ENCODE assay signal across 11 cellular contexts in the genomic region with DNA sequence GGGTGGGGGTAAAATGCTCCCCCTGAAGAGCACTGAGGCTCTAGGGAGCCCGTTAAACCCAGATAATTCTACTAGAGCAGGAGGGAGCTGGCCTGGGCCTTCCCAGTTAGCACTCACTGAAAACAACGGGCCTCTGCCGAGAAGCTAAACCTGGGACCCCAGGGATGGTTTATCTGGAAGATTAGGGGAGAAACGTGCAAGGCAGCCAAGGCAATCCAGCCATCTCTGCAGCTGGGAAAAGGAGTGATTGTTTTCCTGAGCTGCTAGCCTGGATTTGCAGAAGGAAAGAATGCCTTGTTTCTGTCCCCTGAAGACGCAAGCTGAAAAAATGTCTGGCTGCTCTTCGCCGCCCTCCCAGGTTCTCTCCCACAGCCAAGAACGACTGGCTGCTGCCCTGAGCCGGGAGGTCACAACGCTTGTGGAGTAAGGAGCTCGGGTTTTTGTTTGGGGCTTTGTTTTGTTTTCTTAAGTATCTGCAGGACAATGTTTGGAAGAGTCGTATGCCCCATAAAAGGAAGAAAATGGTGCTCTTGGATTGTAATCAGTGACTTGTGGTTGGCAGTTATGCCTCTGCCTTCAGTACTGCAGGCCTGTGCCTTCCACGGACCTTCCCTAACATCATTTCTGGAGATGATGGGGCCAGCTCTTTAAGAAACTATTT. TPM values are rescaled to one million over a fixed set of nuclear protein-coding genes. Genes with fewer than 3 reads are reported as not detected.
A peak's percentile ranks its signal among the peaks of the same experiment; 100 is the strongest.
DNase-seq lines count a peak whose midpoint lies in the region; ATAC-seq and TF ChIP-seq lines count a peak whose summit lies in the region.
"Had no signal": no experiment of that assay in that cellular context is flagged by ENCODE, and none has a peak within 500 bp of the region (broad histone marks: within the 10 kb centered on the region; RNA-seq: fewer than 3 reads in every experiment).

No MANE protein-coding gene starts in this region.

- H3K36me3 ChIP-seq in GM23338 (ENCODE audit: insufficient read depth) = no peaks in the 10 kb centered on the region; the same call in 1 of the 2 replicates
- no peaks in the 10 kb centered on the region for H3K36me3 ChIP-seq in lower lobe of right lung

- no peaks in the 10 kb centered on the region for H3K9me3 ChIP-seq in lower lobe of right lung

- H3K79me2 ChIP-seq in GM23338 (replicated peaks; ENCODE audit: insufficient read depth) = peaks cover 48% of the 10 kb centered on the region

- peaks cover 11% of the 10 kb centered on the region for H4K20me1 ChIP-seq in GM23338 (replicated peaks; ENCODE audit: insufficient read depth)

- peak; percentile 45 for ATAC-seq in GM23338
- ATAC-seq in lower lobe of right lung = no peak
- ATAC-seq: activated naive CD4-positive, alpha-beta T cell treated with anti-CD3 and anti-CD28 coated beads, Interleukin-2, amount 50 U/mL, for 72 hours had no signal

- H3K27me3 ChIP-seq in GM23338 (ENCODE audit: insufficient read depth) (no peaks in the 10 kb centered on the region), lower lobe of right lung (ENCODE audit: low read depth) (no peaks in the 10 kb centered on the region)

- H3K36me3 Mint-ChIP-seq in GM23338 (ENCODE audit: low read depth) = peaks cover 14% of the 10 kb centered on the region

- H3K4me3 ChIP-seq in GM23338 = no peak overlapping the region
- no peak overlapping the region for H3K4me3 ChIP-seq in lower lobe of right lung

- DNase-seq in GM23338 (ENCODE audit: low spot score) = no peak
- peak; percentile 54 for DNase-seq in dedifferentiated amniotic fluid mesenchymal stem cell (ENCODE audit: extremely low spot score)
- DNase-seq in lower lobe of right lung = no peak
- DNase-seq in smooth muscle cell of the brain vasculature (ENCODE audit: low read depth, low spot score) = peak; percentile 85
- DNase-seq in DMS53 (lab: John Stamatoyannopoulos, UW) = no peak
- no peak for DNase-seq in NCI-H226
- no peak for DNase-seq in germinal center (ENCODE audit: low spot score)
- no peak for DNase-seq in activated CD4-positive, alpha-beta T cell treated with anti-CD3 and anti-CD28 coated beads for 4 hours
- DNase-seq: NK-92 treated with Interleukin-12 subunit alpha and Interleukin-12 subunit beta, amount 100 ng/mL, for 24 hours; stimulated activated CD4-positive, alpha-beta T cell treated with anti-CD3 and anti-CD28 coated beads, Interleukin-1b, Interleukin-23, amount 100 ng/mL, for 48 hours had no signal

- peak overlapping the region; percentile 39 for H3K27ac ChIP-seq in GM23338 (ENCODE audit: low read depth)
- H3K27ac ChIP-seq in lower lobe of right lung = peak overlapping the region; percentile 76

- no peak overlapping the region for H3K4me3 Mint-ChIP-seq in GM23338

- TF ChIP-seq CTCF in GM23338 (conservative IDR thresholded peaks at IDR 0.05; ENCODE audit: low read depth in 2 of 2) (no peak), lower lobe of right lung (IDR thresholded peaks at IDR 0.05) (no peak)

- intact Hi-C loops in lower lobe of right lung (cut with DNase I) = no loop called here

- H2AFZ ChIP-seq in GM23338 = no peak overlapping the region

- H3K27me3 Mint-ChIP-seq in GM23338 (ENCODE audit: insufficient read depth, low read depth, poor library complexity) = peaks cover 4% of the 10 kb centered on the region

- H3K9me3 Mint-ChIP-seq in GM23338 = no peaks in the 10 kb centered on the region

- no peak overlapping the region for H3K4me2 ChIP-seq in GM23338

- peaks cover 47% of the 10 kb centered on the region for H3K4me1 Mint-ChIP-seq in GM23338

- H3F3A ChIP-seq in GM23338 (replicated peaks; ENCODE audit: low read depth) = no peaks in the 10 kb centered on the region

- no peaks in the 10 kb centered on the region for H3K9me2 ChIP-seq in GM23338 (ENCODE audit: insufficient read depth)

- peak overlapping the region; percentile 49; the same call in 1 of the 2 replicates for H3K27ac Mint-ChIP-seq in GM23338
- H3K27ac Mint-ChIP-seq: activated naive CD4-positive, alpha-beta T cell treated with anti-CD3 and anti-CD28 coated beads, Interleukin-2, amount 50 U/mL, for 72 hours had no signal

- H3K4me1 ChIP-seq in GM23338 (ENCODE audit: insufficient read depth) (peaks cover 30% of the 10 kb centered on the region), lower lobe of right lung (peaks cover 65% of the 10 kb centered on the region)

TF ChIP-seq in GM23338, 12 proteins besides CTCF, POLR2A, EP300 and RAD21 (continues in another document):
- no peak for TF ChIP-seq EZH2 (IDR thresholded peaks at IDR 0.05; ENCODE audit: low read depth, unreplicated experiment)
- TF ChIP-seq, protein P1, sequence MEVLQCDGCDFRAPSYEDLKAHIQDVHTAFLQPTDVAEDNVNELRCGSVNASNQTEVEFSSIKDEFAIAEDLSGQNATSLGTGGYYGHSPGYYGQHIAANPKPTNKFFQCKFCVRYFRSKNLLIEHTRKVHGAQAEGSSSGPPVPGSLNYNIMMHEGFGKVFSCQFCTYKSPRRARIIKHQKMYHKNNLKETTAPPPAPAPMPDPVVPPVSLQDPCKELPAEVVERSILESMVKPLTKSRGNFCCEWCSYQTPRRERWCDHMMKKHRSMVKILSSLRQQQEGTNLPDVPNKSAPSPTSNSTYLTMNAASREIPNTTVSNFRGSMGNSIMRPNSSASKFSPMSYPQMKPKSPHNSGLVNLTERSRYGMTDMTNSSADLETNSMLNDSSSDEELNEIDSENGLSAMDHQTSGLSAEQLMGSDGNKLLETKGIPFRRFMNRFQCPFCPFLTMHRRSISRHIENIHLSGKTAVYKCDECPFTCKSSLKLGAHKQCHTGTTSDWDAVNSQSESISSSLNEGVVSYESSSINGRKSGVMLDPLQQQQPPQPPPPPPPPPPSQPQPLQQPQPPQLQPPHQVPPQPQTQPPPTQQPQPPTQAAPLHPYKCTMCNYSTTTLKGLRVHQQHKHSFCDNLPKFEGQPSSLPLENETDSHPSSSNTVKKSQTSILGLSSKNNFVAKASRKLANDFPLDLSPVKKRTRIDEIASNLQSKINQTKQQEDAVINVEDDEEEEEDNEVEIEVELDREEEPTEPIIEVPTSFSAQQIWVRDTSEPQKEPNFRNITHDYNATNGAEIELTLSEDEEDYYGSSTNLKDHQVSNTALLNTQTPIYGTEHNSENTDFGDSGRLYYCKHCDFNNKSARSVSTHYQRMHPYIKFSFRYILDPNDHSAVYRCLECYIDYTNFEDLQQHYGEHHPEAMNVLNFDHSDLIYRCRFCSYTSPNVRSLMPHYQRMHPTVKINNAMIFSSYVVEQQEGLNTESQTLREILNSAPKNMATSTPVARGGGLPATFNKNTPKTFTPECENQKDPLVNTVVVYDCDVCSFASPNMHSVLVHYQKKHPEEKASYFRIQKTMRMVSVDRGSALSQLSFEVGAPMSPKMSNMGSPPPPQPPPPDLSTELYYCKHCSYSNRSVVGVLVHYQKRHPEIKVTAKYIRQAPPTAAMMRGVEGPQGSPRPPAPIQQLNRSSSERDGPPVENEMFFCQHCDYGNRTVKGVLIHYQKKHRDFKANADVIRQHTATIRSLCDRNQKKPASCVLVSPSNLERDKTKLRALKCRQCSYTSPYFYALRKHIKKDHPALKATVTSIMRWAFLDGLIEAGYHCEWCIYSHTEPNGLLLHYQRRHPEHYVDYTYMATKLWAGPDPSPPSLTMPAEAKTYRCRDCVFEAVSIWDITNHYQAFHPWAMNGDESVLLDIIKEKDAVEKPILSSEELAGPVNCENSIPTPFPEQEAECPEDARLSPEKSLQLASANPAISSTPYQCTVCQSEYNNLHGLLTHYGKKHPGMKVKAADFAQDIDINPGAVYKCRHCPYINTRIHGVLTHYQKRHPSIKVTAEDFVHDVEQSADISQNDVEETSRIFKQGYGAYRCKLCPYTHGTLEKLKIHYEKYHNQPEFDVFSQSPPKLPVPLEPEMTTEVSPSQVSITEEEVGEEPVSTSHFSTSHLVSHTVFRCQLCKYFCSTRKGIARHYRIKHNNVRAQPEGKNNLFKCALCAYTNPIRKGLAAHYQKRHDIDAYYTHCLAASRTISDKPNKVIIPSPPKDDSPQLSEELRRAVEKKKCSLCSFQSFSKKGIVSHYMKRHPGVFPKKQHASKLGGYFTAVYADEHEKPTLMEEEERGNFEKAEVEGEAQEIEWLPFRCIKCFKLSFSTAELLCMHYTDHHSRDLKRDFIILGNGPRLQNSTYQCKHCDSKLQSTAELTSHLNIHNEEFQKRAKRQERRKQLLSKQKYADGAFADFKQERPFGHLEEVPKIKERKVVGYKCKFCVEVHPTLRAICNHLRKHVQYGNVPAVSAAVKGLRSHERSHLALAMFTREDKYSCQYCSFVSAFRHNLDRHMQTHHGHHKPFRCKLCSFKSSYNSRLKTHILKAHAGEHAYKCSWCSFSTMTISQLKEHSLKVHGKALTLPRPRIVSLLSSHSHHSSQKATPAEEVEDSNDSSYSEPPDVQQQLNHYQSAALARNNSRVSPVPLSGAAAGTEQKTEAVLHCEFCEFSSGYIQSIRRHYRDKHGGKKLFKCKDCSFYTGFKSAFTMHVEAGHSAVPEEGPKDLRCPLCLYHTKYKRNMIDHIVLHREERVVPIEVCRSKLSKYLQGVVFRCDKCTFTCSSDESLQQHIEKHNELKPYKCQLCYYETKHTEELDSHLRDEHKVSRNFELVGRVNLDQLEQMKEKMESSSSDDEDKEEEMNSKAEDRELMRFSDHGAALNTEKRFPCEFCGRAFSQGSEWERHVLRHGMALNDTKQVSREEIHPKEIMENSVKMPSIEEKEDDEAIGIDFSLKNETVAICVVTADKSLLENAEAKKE (CRISPR knock-in tag; IDR thresholded peaks at IDR 0.05) = no peak
- no peak for TF ChIP-seq ZNF114 (CRISPR knock-in tag; IDR thresholded peaks at IDR 0.05)
- TF ChIP-seq POLR2AphosphoS5 (IDR thresholded peaks at IDR 0.05; ENCODE audit: low read depth) = no peak
- no peak for TF ChIP-seq EZH2phosphoT487 (IDR thresholded peaks at IDR 0.05; ENCODE audit: unreplicated experiment)
- TF ChIP-seq CREB1 (CRISPR knock-in tag; IDR thresholded peaks at IDR 0.05; ENCODE audit: low read depth) = no peak
- TF ChIP-seq STAT1 (IDR thresholded peaks at IDR 0.05; ENCODE audit: unreplicated experiment) = no peak

RNA-seq across cellular contexts. Expression of a gene that starts 31.5 kb away (rescaled TPM):
- 117 and 131 TPM in 2 replicates for total RNA-seq in GM23338 (2014; rRNA removed; shearing (Covaris generic))
- 35.6 and 37.4 TPM in 2 replicates for polyA plus RNA-seq in GM23338 (2016; fragmentation: Nextera tagmentation; extraction: Ambion mirVana)
- 185 TPM for total RNA-seq in lower lobe of right lung

RNA-seq across cellular contexts. Expression of a gene that starts 31.6 kb away (rescaled TPM):
- total RNA-seq in GM23338 (2014; rRNA removed; shearing (Covaris generic)) = 110 and 112 TPM in 2 replicates
- 38.7 and 39.1 TPM in 2 replicates for polyA plus RNA-seq in GM23338 (2016; fragmentation: Nextera tagmentation; extraction: Ambion mirVana)
- 161 TPM for total RNA-seq in lower lobe of right lung

Comparison
In these comparisons a context has a peak if more than half of its experiments do, and no peak if none do; other contexts are left out.
1. DNase-seq: peak in dedifferentiated amniotic fluid mesenchymal stem cell (single experiment) and smooth muscle cell of the brain vasculature (single experiment); none in GM23338 (single experiment), lower lobe of right lung (single experiment), DMS53 (single experiment), NCI-H226 (single experiment), germinal center (single experiment) and activated CD4-positive, alpha-beta T cell treated with anti-CD3 and anti-CD28 coated beads for 4 hours (0 of 2).